In the genomic region with DNA sequence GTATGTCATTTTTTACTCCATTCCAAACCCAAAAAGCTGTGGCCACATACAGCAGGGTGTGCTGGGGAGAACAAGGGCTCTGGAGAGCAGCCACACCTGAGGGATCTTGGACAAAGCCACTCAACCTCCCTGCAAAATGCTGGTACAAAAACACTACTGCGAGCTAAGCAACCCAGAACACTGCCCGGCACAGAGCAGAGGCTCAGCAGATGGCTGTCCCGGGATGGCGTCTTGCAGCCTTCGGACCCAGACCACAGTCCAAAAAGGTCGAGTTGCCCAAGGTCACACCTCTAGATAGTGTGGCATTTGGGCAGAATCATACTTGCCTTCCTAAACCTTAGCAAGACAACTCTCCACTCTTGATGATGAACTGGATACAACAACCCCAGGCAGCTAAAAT, we compare ENCODE assay signal across 1 cellular context.
DNase-seq lines count a peak whose midpoint lies in the region; ATAC-seq, FAIRE-seq and TF ChIP-seq lines count a peak whose summit lies in the region.
"Not testable (repeated sequence)": the region's sequence is repeated elsewhere in the genome, so short reads cannot be mapped to it uniquely, and the experiment has no call there.

No MANE protein-coding gene starts in this region.

- not testable (repeated sequence) for H3K9ac ChIP-seq in HepG2 (ENCODE audit: insufficient read depth, low read depth, low read length)

- POLR2A ChIA-PET in HepG2 (lab: Yijun Ruan, JAX) = not testable (repeated sequence)

- intact Hi-C loops in HepG2 (cut with micrococcal nuclease; ENCODE audit: unreplicated experiment) = not testable (repeated sequence)

- H3K36me3 ChIP-seq in HepG2 (replicated peaks in 1 of 2; ENCODE audit: control insufficient read depth in 1 of 2, insufficient read depth in 2 of 2, low read length in 2 of 2) = not testable (repeated sequence)

- FAIRE-seq in HepG2 (lab: Jason Lieb, UNC) = not testable (repeated sequence)

- peak; percentile 54 for ATAC-seq in HepG2

- H2AFZ ChIP-seq in HepG2 (ENCODE audit: low read length) = not testable (repeated sequence)

- not testable (repeated sequence) for TF ChIP-seq POLR2A in HepG2 (IDR thresholded peaks at IDR 0.05; ENCODE audit: insufficient read depth in 1 of 2, low read depth in 2 of 2, low read length in 2 of 2)

- not testable (repeated sequence) for TF ChIP-seq CTCF in HepG2 (CRISPR knock-in tag; IDR thresholded peaks at IDR 0.05)

- not testable (repeated sequence) for DNase-seq in HepG2 (ENCODE audit: low spot score)

- no CpG with 5 or more reads among the region's 6 CpGs for WGBS in HepG2 (ENCODE audit: low lambda C conversion rate)

- CTCF ChIA-PET in HepG2 (lab: Yijun Ruan, JAX; ENCODE audit: low intra/inter-chr PET ratio, low total read pairs) = not testable (repeated sequence)

- H3K4me3 ChIP-seq in HepG2 (replicated peaks in 1 of 3; ENCODE audit: insufficient read depth in 1 of 3, low read depth in 2 of 3, low read length in 3 of 3) = not testable (repeated sequence)

- H4K20me1 ChIP-seq in HepG2 (ENCODE audit: insufficient read depth, low read length) = not testable (repeated sequence)

- TF ChIP-seq EP300 in HepG2 (IDR thresholded peaks at IDR 0.05; ENCODE audit: low read depth in 2 of 2, low read length in 2 of 2); HepG2 (CRISPR knock-in tag; IDR thresholded peaks at IDR 0.05; ENCODE audit: borderline replicate concordance): not testable (repeated sequence)

- in situ Hi-C loops in HepG2 (cut with HindIII; ENCODE audit: extremely low pct_ligation_motif_present, low pct_unique_long_range_greater_than_20kb) = not testable (repeated sequence)

- H3K27ac ChIP-seq in HepG2 (ENCODE audit: extremely low read length, insufficient read depth, low read length) = not testable (repeated sequence)

- H3K79me2 ChIP-seq in HepG2 (ENCODE audit: insufficient read depth, low read length) = not testable (repeated sequence)

- not testable (repeated sequence) for H3K4me2 ChIP-seq in HepG2 (ENCODE audit: low read depth, low read length)

- H3K27me3 ChIP-seq in HepG2 (ENCODE audit: control insufficient read depth in 1 of 2, insufficient read depth in 2 of 2, low read length in 2 of 2) = not testable (repeated sequence)

- not testable (repeated sequence) for TF ChIP-seq RAD21 in HepG2 (CRISPR knock-in tag; IDR thresholded peaks at IDR 0.05)

- not testable (repeated sequence) for H3K9me3 ChIP-seq in HepG2 (ENCODE audit: low read length)

- H3K4me1 ChIP-seq in HepG2 (ENCODE audit: insufficient read depth, low read length) = not testable (repeated sequence)

- BruUV-seq in HepG2 (replicated peaks; lab: Mats Ljungman, UMichigan) = not testable (repeated sequence)
